Comparison of ENCODE assay signal across 8 cellular contexts in the genomic region with DNA sequence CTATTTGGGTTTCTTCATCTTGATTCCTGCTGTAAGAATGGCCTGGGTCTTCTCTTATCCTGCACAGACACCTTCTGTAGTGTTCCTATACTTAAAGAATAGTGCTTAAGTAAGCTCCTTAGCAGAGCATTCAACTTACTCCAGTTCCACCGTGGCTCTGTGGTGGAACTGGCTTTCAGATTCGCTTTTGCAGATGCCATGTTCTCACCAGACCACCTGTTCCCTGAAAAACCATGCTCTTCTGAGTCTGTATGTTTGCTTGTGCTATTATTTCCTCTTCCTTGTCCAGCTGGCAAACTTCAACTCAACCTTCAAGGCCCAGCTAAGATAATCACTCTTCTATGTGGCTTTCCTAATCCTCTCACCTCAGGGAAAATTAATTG. TPM values are rescaled to one million over a fixed set of nuclear protein-coding genes. Genes with fewer than 3 reads are reported as not detected.
A peak's percentile ranks its signal among the peaks of the same experiment; 100 is the strongest.
DNase-seq lines count a peak whose midpoint lies in the region; ATAC-seq, FAIRE-seq and TF ChIP-seq lines count a peak whose summit lies in the region.

No MANE protein-coding gene starts in this region.

- H3K56ac ChIP-seq in H1 (replicated peaks; ENCODE audit: insufficient read length, low read depth, low read length) = no peak overlapping the region

- POLR2A ChIA-PET in H1 (lab: Charles Lee; ENCODE audit: partially characterized antibody) = interaction anchor here (1.1 to 1.3 kb wide), 2 partner anchors 15 to 33 kb away, joined by 3 to 4 read pairs; no protein-coding TSS in a partner anchor

- peaks cover 5 to 64% of the 10 kb centered on the region in 2 experiments for H3K79me2 ChIP-seq in H1 (ENCODE audit: control insufficient read depth in 1 of 2, insufficient read depth in 2 of 2, low read length in 2 of 2)

- H3K4me1 ChIP-seq in H1 (replicated peaks in 1 of 4; ENCODE audit: control insufficient read depth in 3 of 4, insufficient read depth in 4 of 4, low read length in 3 of 4) = peaks cover 1 to 6% (median 4%) of the 10 kb centered on the region in 4 experiments; a peak in 3 of 7 replicates
- peaks cover 70 to 73% of the 10 kb centered on the region in 2 donors for H3K4me1 ChIP-seq in gastrocnemius medialis

- no peak overlapping the region for H4K91ac ChIP-seq in H1 (replicated peaks; ENCODE audit: insufficient read length, low read length)

- TF ChIP-seq POLR2A in H1 (IDR thresholded peaks at IDR 0.05; ENCODE audit: control extremely low read depth in 1 of 2, low read depth in 2 of 2, low read length in 2 of 2) (no peak), gastrocnemius medialis (IDR thresholded peaks at IDR 0.05) (no peak)

- H3K27ac ChIP-seq in H1 (ENCODE audit: low read depth, low read length) (no peak overlapping the region), gastrocnemius medialis (peak overlapping the region; percentile 80 to 93 (median 85))

- no peak for ATAC-seq in gastrocnemius medialis
- ATAC-seq in GM21619 (IDR thresholded peaks at IDR 0.05; ENCODE audit: unreplicated experiment) = no peak
- ATAC-seq in left lobe of liver = no peak

- no peak overlapping the region for H3K9ac ChIP-seq in H1 (replicated peaks in 1 of 4; ENCODE audit: extremely low read depth in 1 of 4, low read depth in 3 of 4, low read length in 3 of 4)

- FAIRE-seq in H1 (lab: Jason Lieb, UNC) = no peak

- peak overlapping the region; percentile 19; the same call in 1 of the 2 replicates for H2BK12ac ChIP-seq in H1 (ENCODE audit: low read depth, low read length)

- peak overlapping the region; percentile 26; the same call in 1 of the 2 replicates for H2BK5ac ChIP-seq in H1 (ENCODE audit: low read depth, low read length)

- peaks cover 2 to 12% of the 10 kb centered on the region in 2 experiments for H4K20me1 ChIP-seq in H1 (replicated peaks in 1 of 2; ENCODE audit: control insufficient read depth in 1 of 2, insufficient read depth in 2 of 2, low read length in 2 of 2)

- H3K4ac ChIP-seq in H1 (replicated peaks; ENCODE audit: insufficient read length, low read depth, low read length) = peak overlapping the region; percentile 13

- peak overlapping the region; percentile 44 to 61; a peak in 2 of 4 replicates for H3K4me2 ChIP-seq in H1 (ENCODE audit: insufficient read depth in 1 of 2, low read depth in 2 of 2, low read length in 2 of 2)

- H4K5ac ChIP-seq in H1 (ENCODE audit: insufficient read length, low read depth, low read length) = no peak overlapping the region

- TF ChIP-seq CTCF in H1 (IDR thresholded peaks at IDR 0.05; ENCODE audit: control extremely low read depth in 1 of 3, insufficient read depth in 1 of 3, low read depth in 1 of 3, low read length in 3 of 3) = no peak
- no peak for TF ChIP-seq CTCF in gastrocnemius medialis (IDR thresholded peaks at IDR 0.05 in 4 of 5, conservative IDR thresholded peaks at IDR 0.05 in 1 of 5)

- in situ Hi-C loops in gastrocnemius medialis (cut with MboI; ENCODE audit: low sequenced_read_pairs in 4 of 4) = no loop called here

- peaks cover 18% of the 10 kb centered on the region for H3K79me1 ChIP-seq in H1 (ENCODE audit: low read depth, low read length)

- H3K36me3 ChIP-seq in H1 (ENCODE audit: control insufficient read depth in 2 of 4, insufficient read depth in 4 of 4, low read length in 3 of 4) = peaks cover 0 to 9% (median 0%) of the 10 kb centered on the region in 4 experiments; a peak in 2 of 8 replicates
- peaks cover 0 to 14% of the 10 kb centered on the region in 2 donors for H3K36me3 ChIP-seq in gastrocnemius medialis

- peak; percentile 52 for DNase-seq in NCI-H524 treated with DMSO at 0.1 percent for 48 hours (lab: John Stamatoyannopoulos, UW)
- no peak for DNase-seq in H1 (ENCODE audit: low read depth in 1 of 2, low spot score in 2 of 2)
- no peak for DNase-seq in gastrocnemius medialis
- no peak for DNase-seq in SW 1271 (lab: John Stamatoyannopoulos, UW)
- DNase-seq in left lobe of liver (ENCODE audit: low spot score) = no peak
- no peak for DNase-seq in DMS114 treated with DMSO at 0.1 percent for 48 hours (lab: John Stamatoyannopoulos, UW; ENCODE audit: unreplicated experiment)

- H2AFZ ChIP-seq in H1 (ENCODE audit: low read length) = no peak overlapping the region

- H3K4me3 ChIP-seq in GM08714 (ENCODE audit: low read length) (peak overlapping the region; percentile 56; the same call in 1 of the 2 replicates), H1 (ENCODE audit: extremely low read depth in 1 of 4, insufficient read depth in 2 of 4, low read depth in 3 of 4, low read length in 4 of 4) (no peak overlapping the region), gastrocnemius medialis (peak overlapping the region in 3 of 4 donors; percentile 8 to 17 (median 16))

- no peak overlapping the region for H2BK15ac ChIP-seq in H1 (ENCODE audit: low read length)

- 79% methylated on average over 2 of the region's 2 CpGs; no CpG with 5 or more reads in 1 of the 2 experiments for WGBS in H1 (ENCODE audit: extremely low coverage in 1 of 2, insufficient coverage in 1 of 2, insufficient read length in 1 of 2, insufficient replicate concordance in 2 of 2, low coverage in 1 of 2, low lambda C conversion rate in 2 of 2, missing lambda C conversion rate in 1 of 2), 2 experiments

- no peak for TF ChIP-seq RAD21 in H1 (IDR thresholded peaks at IDR 0.05 in 1 of 2, conservative IDR thresholded peaks at IDR 0.05 in 1 of 2; ENCODE audit: low read depth in 2 of 2, low read length in 2 of 2)

- H3K18ac ChIP-seq in H1 (ENCODE audit: extremely low read depth, low read length) = no peak overlapping the region

- H3K27me3 ChIP-seq in H1 (replicated peaks in 1 of 4; ENCODE audit: control insufficient read depth in 3 of 4, extremely low read depth in 1 of 4, insufficient read depth in 3 of 4, low read length in 3 of 4) (no peaks in the 10 kb centered on the region), gastrocnemius medialis (no peaks in the 10 kb centered on the region)

- no peak overlapping the region for H2AK5ac ChIP-seq in H1 (ENCODE audit: low read depth, low read length)

- intact Hi-C loops in gastrocnemius medialis (cut with DNase I; ENCODE audit: low total_unique reads) = loop anchor here (5.0 kb wide), 3 partner anchors 429 to 1434 kb away; partner anchors contain the start of genes STK4 and ZNF335

- CTCF ChIA-PET in H1 (lab: Charles Lee; ENCODE audit: partially characterized antibody) = interaction anchor here (0.8 to 1.6 kb wide), 7 partner anchors 10 to 117 kb away, joined by 3 to 7 read pairs (median 4); no protein-coding TSS in a partner anchor

- no peak overlapping the region for H3K23ac ChIP-seq in H1 (ENCODE audit: insufficient read length)

- H2BK120ac ChIP-seq in H1 (replicated peaks; ENCODE audit: low read depth, low read length) = no peak overlapping the region

- no peak for TF ChIP-seq EP300 in H1 (IDR thresholded peaks at IDR 0.05; ENCODE audit: borderline replicate concordance in 1 of 2, low read depth in 2 of 2, low read length in 2 of 2)

- no peaks in the 10 kb centered on the region for H3K9me3 ChIP-seq in H1 (ENCODE audit: insufficient read depth in 2 of 2, low read depth in 1 of 2, low read length in 1 of 2)
- no peaks in the 10 kb centered on the region for H3K9me3 ChIP-seq in gastrocnemius medialis

- no peak overlapping the region for H4K8ac ChIP-seq in H1 (ENCODE audit: extremely low read depth, insufficient read depth, low read length)

- H3K23me2 ChIP-seq in H1 (ENCODE audit: low read depth, low read length) = peaks cover 2% of the 10 kb centered on the region; the same call in 1 of the 2 replicates

- 0 out of 2 replicates have a peak overlapping the region, but pooled peaks have one; percentile 41 for H2BK20ac ChIP-seq in H1 (ENCODE audit: low read length)

- no peak overlapping the region for H3K14ac ChIP-seq in H1 (ENCODE audit: insufficient read length)

TF ChIP-seq in H1, 55 proteins besides CTCF, POLR2A, EP300 and RAD21 (continues in another document):
- TF ChIP-seq POU5F1 (IDR thresholded peaks at IDR 0.05; ENCODE audit: low read depth, low read length) = no peak

RNA-seq across cellular contexts. Expression of gene ELMO2, which starts 4.9 kb away (rescaled TPM):
- 31.1 and 39.7 TPM in 2 replicates for total RNA-seq in H1 (2021; fragmentation: NEBNext Ultra II Directional; extraction: Animal tissue kit (Norgen Biotek cat#: 25700))
- polyA plus RNA-seq in H1 (2011; rRNA removed) = 34.3 and 35.6 TPM in 2 replicates
- 31.1 TPM for polyA plus RNA-seq in H1 (2011; cell fraction: cytosol; rRNA removed)
- 70.5 TPM for polyA plus RNA-seq in H1 (2011; cell fraction: nucleus; rRNA removed)
- polyA plus RNA-seq in H1 (2012, experiment 1 of 2) = 24.7 to 27.5 TPM (median 25.8 TPM) in 4 replicates
- 12.8 TPM for polyA plus RNA-seq in H1 (2012, experiment 2 of 2)
- polyA plus RNA-seq in H1 (2013, experiment 1 of 2) = 16.7 TPM
- polyA plus RNA-seq in H1 (2013, experiment 2 of 2) = 15.7 TPM
- polyA minus RNA-seq in H1 (2011; rRNA and poly(A)+ RNA removed) = 62.0 and 68.2 TPM in 2 replicates
- 22.8 TPM for polyA minus RNA-seq in H1 (2011; cell fraction: cytosol; rRNA and poly(A)+ RNA removed)
- 38.0 TPM for polyA minus RNA-seq in H1 (2011; cell fraction: nucleus; rRNA and poly(A)+ RNA removed)
- 10 to 100 TPM; 47.6 to 67.5 (median 53.6) TPM for total RNA-seq in gastrocnemius medialis
- total RNA-seq in left lobe of liver = 16.4 TPM

Comparison
In these comparisons a context has a peak if more than half of its experiments do, and no peak if none do; other contexts are left out.
1. H3K4me3 ChIP-seq: peak in GM08714 (single experiment) and gastrocnemius medialis (3 of 4); none in H1 (0 of 4).